ENCODE assay signal across 9 cellular contexts in genomic region chr20:58851969-58852458, GRCh38. TPM values are rescaled to one million over a fixed set of nuclear protein-coding genes. Genes with fewer than 3 reads are reported as not detected.
DNase-seq lines count a peak whose midpoint lies in the region; ATAC-seq and TF ChIP-seq lines count a peak whose summit lies in the region.
"Had no signal": no experiment of that assay in that cellular context is flagged by ENCODE, and none has a peak within 500 bp of the region (broad histone marks: within the 10 kb centered on the region; RNA-seq: fewer than 3 reads in every experiment).

No MANE protein-coding gene starts in this region.

- DNase-seq in activated CD4-positive, alpha-beta T cell treated with anti-CD3 and anti-CD28 coated beads, Interleukin-2, amount 10 ng/mL, durations not matched to agents 24 days and 14 days: no peak
- no peak for DNase-seq in activated CD4-positive, alpha-beta T cell treated with anti-CD3 and anti-CD28 coated beads, Interleukin-2, amount 50 U/mL, for 4 hours
- DNase-seq in activated naive CD8-positive, alpha-beta T cell treated with anti-CD3 and anti-CD28 coated beads, Interleukin-2, amount 10 ng/mL, durations not matched to agents 7 days and 5 days: no peak
- DNase-seq in immature natural killer cell: no peak
- no peak for DNase-seq in stimulated activated naive CD8-positive, alpha-beta T cell treated with anti-CD3 and anti-CD28 coated beads, Interleukin-15, amount 100 ng/mL, for 72 hours
- no peak for DNase-seq in NOMO-1 treated with dmso at 0.1 percent for 144 hours (lab: John Stamatoyannopoulos, UW; ENCODE audit: unreplicated experiment)
- DNase-seq in Calu3: no peak
- no peak for DNase-seq in DMS 273 treated with DMSO at 0.1 percent for 48 hours (lab: John Stamatoyannopoulos, UW)
- DNase-seq: AML-193 had no signal

- peaks cover 61% of the 10 kb centered on the region for H3K27me3 Mint-ChIP-seq in activated CD4-positive, alpha-beta T cell treated with anti-CD3 and anti-CD28 coated beads, Interleukin-2, amount 10 ng/mL, durations not matched to agents 24 days and 14 days
- H3K27me3 Mint-ChIP-seq in activated naive CD8-positive, alpha-beta T cell treated with anti-CD3 and anti-CD28 coated beads, Interleukin-2, amount 10 ng/mL, durations not matched to agents 7 days and 5 days: peaks cover 58% of the 10 kb centered on the region
- H3K27me3 Mint-ChIP-seq in immature natural killer cell (ENCODE audit: low read depth in 3 of 3): peaks cover 8 to 20% (median 18%) of the 10 kb centered on the region in 3 donors
- H3K27me3 Mint-ChIP-seq in stimulated activated naive CD8-positive, alpha-beta T cell treated with anti-CD3 and anti-CD28 coated beads, Interleukin-15, amount 100 ng/mL, for 72 hours: peaks cover 78% of the 10 kb centered on the region
- H3K27me3 Mint-ChIP-seq in Calu3 (ENCODE audit: unreplicated experiment): peaks cover 80% of the 10 kb centered on the region

- BruUV-seq in Calu3 (replicated peaks; lab: Mats Ljungman, UMichigan): no TSS peak

- no peak for ATAC-seq in activated naive CD8-positive, alpha-beta T cell treated with anti-CD3 and anti-CD28 coated beads, Interleukin-2, amount 10 ng/mL, durations not matched to agents 7 days and 5 days (ENCODE audit: low read depth)
- no peak for ATAC-seq in stimulated activated naive CD8-positive, alpha-beta T cell treated with anti-CD3 and anti-CD28 coated beads, Interleukin-15, amount 100 ng/mL, for 72 hours

- peaks cover 3% of the 10 kb centered on the region for H3K9me3 Mint-ChIP-seq in activated CD4-positive, alpha-beta T cell treated with anti-CD3 and anti-CD28 coated beads, Interleukin-2, amount 10 ng/mL, durations not matched to agents 24 days and 14 days
- no peaks in the 10 kb centered on the region for H3K9me3 Mint-ChIP-seq in activated naive CD8-positive, alpha-beta T cell treated with anti-CD3 and anti-CD28 coated beads, Interleukin-2, amount 10 ng/mL, durations not matched to agents 7 days and 5 days
- no peaks in the 10 kb centered on the region for H3K9me3 Mint-ChIP-seq in immature natural killer cell
- H3K9me3 Mint-ChIP-seq in stimulated activated naive CD8-positive, alpha-beta T cell treated with anti-CD3 and anti-CD28 coated beads, Interleukin-15, amount 100 ng/mL, for 72 hours: no peaks in the 10 kb centered on the region
- H3K9me3 Mint-ChIP-seq in Calu3 (ENCODE audit: low read depth, unreplicated experiment): no peaks in the 10 kb centered on the region

- POLR2A ChIA-PET in activated naive CD8-positive, alpha-beta T cell treated with anti-CD3 and anti-CD28 coated beads, Interleukin-2, amount 10 ng/mL, durations not matched to agents 7 days and 5 days (lab: Charles Lee): interaction anchor here (1.2 to 2.5 kb wide), 3 partner anchors 37 to 200 kb away, joined by 3 to 21 read pairs (median 5); partner anchors contain the start of genes ATP5F1E and STX16

- no peak overlapping the region for H3K27ac Mint-ChIP-seq in activated CD4-positive, alpha-beta T cell treated with anti-CD3 and anti-CD28 coated beads, Interleukin-2, amount 10 ng/mL, durations not matched to agents 24 days and 14 days
- no peak overlapping the region for H3K27ac Mint-ChIP-seq in activated naive CD8-positive, alpha-beta T cell treated with anti-CD3 and anti-CD28 coated beads, Interleukin-2, amount 10 ng/mL, durations not matched to agents 7 days and 5 days
- no peak overlapping the region for H3K27ac Mint-ChIP-seq in immature natural killer cell
- peak overlapping the region in 1 of 2 donors; percentile 48 for H3K27ac Mint-ChIP-seq in stimulated activated naive CD8-positive, alpha-beta T cell treated with anti-CD3 and anti-CD28 coated beads, Interleukin-15, amount 100 ng/mL, for 72 hours
- H3K27ac Mint-ChIP-seq in Calu3 (ENCODE audit: unreplicated experiment): no peak overlapping the region

- intact Hi-C loops in activated CD4-positive, alpha-beta T cell treated with anti-CD3 and anti-CD28 coated beads, Interleukin-2, amount 10 ng/mL, durations not matched to agents 24 days and 14 days (cut with micrococcal nuclease): loop anchor here (2.0 kb wide), 2 partner anchors 33 to 197 kb away; no protein-coding TSS in a partner anchor
- intact Hi-C loops in Calu3 (cut with micrococcal nuclease; ENCODE audit: unreplicated experiment): no loop called here

- peaks cover 36% of the 10 kb centered on the region for H3K4me1 Mint-ChIP-seq in activated CD4-positive, alpha-beta T cell treated with anti-CD3 and anti-CD28 coated beads, Interleukin-2, amount 10 ng/mL, durations not matched to agents 24 days and 14 days
- peaks cover 45% of the 10 kb centered on the region for H3K4me1 Mint-ChIP-seq in activated naive CD8-positive, alpha-beta T cell treated with anti-CD3 and anti-CD28 coated beads, Interleukin-2, amount 10 ng/mL, durations not matched to agents 7 days and 5 days
- H3K4me1 Mint-ChIP-seq in immature natural killer cell (peaks cover 16 to 18% of the 10 kb centered on the region in 2 donors), Calu3 (ENCODE audit: low read depth, unreplicated experiment) (peaks cover 13% of the 10 kb centered on the region)
- peaks cover 78% of the 10 kb centered on the region for H3K4me1 Mint-ChIP-seq in stimulated activated naive CD8-positive, alpha-beta T cell treated with anti-CD3 and anti-CD28 coated beads, Interleukin-15, amount 100 ng/mL, for 72 hours

- H3K36me3 Mint-ChIP-seq in activated CD4-positive, alpha-beta T cell treated with anti-CD3 and anti-CD28 coated beads, Interleukin-2, amount 10 ng/mL, durations not matched to agents 24 days and 14 days (ENCODE audit: low read depth): peaks cover 4% of the 10 kb centered on the region
- no peaks in the 10 kb centered on the region for H3K36me3 Mint-ChIP-seq in activated naive CD8-positive, alpha-beta T cell treated with anti-CD3 and anti-CD28 coated beads, Interleukin-2, amount 10 ng/mL, durations not matched to agents 7 days and 5 days
- H3K36me3 Mint-ChIP-seq in immature natural killer cell (no peaks in the 10 kb centered on the region), Calu3 (ENCODE audit: insufficient read depth, unreplicated experiment) (peaks cover 12% of the 10 kb centered on the region)

- no peak for TF ChIP-seq CTCF in Calu3 (IDR thresholded peaks at IDR 0.05; ENCODE audit: unreplicated experiment)

- CTCF ChIA-PET in Calu3 (lab: Charles Lee): no interaction called here

- H3K4me3 Mint-ChIP-seq in activated CD4-positive, alpha-beta T cell treated with anti-CD3 and anti-CD28 coated beads, Interleukin-2, amount 10 ng/mL, durations not matched to agents 24 days and 14 days: peak overlapping the region; percentile 90
- H3K4me3 Mint-ChIP-seq in activated naive CD8-positive, alpha-beta T cell treated with anti-CD3 and anti-CD28 coated beads, Interleukin-2, amount 10 ng/mL, durations not matched to agents 7 days and 5 days: peak overlapping the region; percentile 91
- H3K4me3 Mint-ChIP-seq in immature natural killer cell: peak overlapping the region in 4 of 5 donors; percentile 21 to 91 (median 48)
- H3K4me3 Mint-ChIP-seq in stimulated activated naive CD8-positive, alpha-beta T cell treated with anti-CD3 and anti-CD28 coated beads, Interleukin-15, amount 100 ng/mL, for 72 hours: peak overlapping the region; percentile 83 to 92
- no peak overlapping the region for H3K4me3 Mint-ChIP-seq in Calu3 (ENCODE audit: low read depth, unreplicated experiment)

RNA-seq across cellular contexts. Expression of gene GNAS, which starts 0.5 kb away (rescaled TPM):
- 500 and 523 TPM in 2 replicates for total RNA-seq in activated CD4-positive, alpha-beta T cell treated with anti-CD3 and anti-CD28 coated beads, Interleukin-2, amount 10 ng/mL, durations not matched to agents 24 days and 14 days
- total RNA-seq in activated naive CD8-positive, alpha-beta T cell treated with anti-CD3 and anti-CD28 coated beads, Interleukin-2, amount 10 ng/mL, durations not matched to agents 7 days and 5 days: 100 to 1,000 TPM; 912 to 979 TPM
- 100 to 1,000 TPM in 2 of 3 donors, 10 to 100 TPM in 1; 70.1 to 127 (median 107) TPM for polyA plus RNA-seq in immature natural killer cell
- 1,324 and 1,410 TPM in 2 replicates for total RNA-seq in Calu3 (2022)

RNA-seq across cellular contexts. Expression of gene GNAS-AS1, which starts 1.3 kb away (rescaled TPM):
- 0.64 and 1.6 TPM in 2 replicates for total RNA-seq in activated CD4-positive, alpha-beta T cell treated with anti-CD3 and anti-CD28 coated beads, Interleukin-2, amount 10 ng/mL, durations not matched to agents 24 days and 14 days
- 1 to 10 TPM; 1.0 to 1.6 TPM for total RNA-seq in activated naive CD8-positive, alpha-beta T cell treated with anti-CD3 and anti-CD28 coated beads, Interleukin-2, amount 10 ng/mL, durations not matched to agents 7 days and 5 days
- not detected for polyA plus RNA-seq in immature natural killer cell
- total RNA-seq in Calu3 (2022): 0.59 TPM in 1 of 2 replicates, not detected in the other
